Comparison of ENCODE assay signal across 8 cellular contexts in genomic region chr11:110069158-110069737, GRCh38. TPM values are rescaled to one million over a fixed set of nuclear protein-coding genes. Genes with fewer than 3 reads are reported as not detected.
A peak's percentile ranks its signal among the peaks of the same experiment; 100 is the strongest.
DNase-seq lines count a peak whose midpoint lies in the region; ATAC-seq and TF ChIP-seq lines count a peak whose summit lies in the region.

No MANE protein-coding gene starts in this region.

- H3K4me1 Mint-ChIP-seq in activated naive CD8-positive, alpha-beta T cell treated with anti-CD3 and anti-CD28 coated beads, Interleukin-2, amount 50 U/mL, for 24 hours, result no peaks in the 10 kb centered on the region

- H3K36me3 Mint-ChIP-seq in activated naive CD8-positive, alpha-beta T cell treated with anti-CD3 and anti-CD28 coated beads, Interleukin-2, amount 50 U/mL, for 24 hours (ENCODE audit: low read depth), result no peaks in the 10 kb centered on the region

- DNase-seq in SKM-1 (lab: John Stamatoyannopoulos, UW; ENCODE audit: unreplicated experiment), result peak; percentile 60
- DNase-seq in left cardiac atrium, result peak; percentile 80
- DNase-seq in NCI-H1436 treated with DMSO at 0.1 percent for 48 hours (lab: John Stamatoyannopoulos, UW), result no peak
- no peak for DNase-seq in activated naive CD8-positive, alpha-beta T cell treated with anti-CD3 and anti-CD28 coated beads, Interleukin-2, amount 50 U/mL, for 24 hours

- H3K27me3 Mint-ChIP-seq in activated naive CD8-positive, alpha-beta T cell treated with anti-CD3 and anti-CD28 coated beads, Interleukin-2, amount 50 U/mL, for 24 hours, result peaks cover 16% of the 10 kb centered on the region

- ATAC-seq in HG03378 (IDR thresholded peaks at IDR 0.05; ENCODE audit: unreplicated experiment), result peak; percentile 30
- ATAC-seq in left cardiac atrium, result peak; percentile 90 to 92
- ATAC-seq in HG03439 (IDR thresholded peaks at IDR 0.05; ENCODE audit: unreplicated experiment), result no peak
- ATAC-seq in activated naive CD8-positive, alpha-beta T cell treated with anti-CD3 and anti-CD28 coated beads, Interleukin-2, amount 50 U/mL, for 24 hours, result no peak
- no peak for ATAC-seq in HG03460 (IDR thresholded peaks at IDR 0.05; ENCODE audit: unreplicated experiment)

- 0 out of 2 replicates have a peak overlapping the region, but pooled peaks have one; percentile 6 for H3K27ac ChIP-seq in C4-2B

- TF ChIP-seq CTCF in C4-2B (conservative IDR thresholded peaks at IDR 0.05), result no peak

- intact Hi-C loops in left cardiac atrium (cut with DNase I), result loop anchor here in 1 of 2 donors (10.0 kb wide), 1 partner anchor 64 kb away; no protein-coding TSS in a partner anchor

- H3K27ac Mint-ChIP-seq in activated naive CD8-positive, alpha-beta T cell treated with anti-CD3 and anti-CD28 coated beads, Interleukin-2, amount 50 U/mL, for 24 hours, result no peak overlapping the region

- no peak overlapping the region for H3K4me3 Mint-ChIP-seq in activated naive CD8-positive, alpha-beta T cell treated with anti-CD3 and anti-CD28 coated beads, Interleukin-2, amount 50 U/mL, for 24 hours

- no peaks in the 10 kb centered on the region for H3K9me3 Mint-ChIP-seq in activated naive CD8-positive, alpha-beta T cell treated with anti-CD3 and anti-CD28 coated beads, Interleukin-2, amount 50 U/mL, for 24 hours

RNA-seq across cellular contexts. Expression of gene ZC3H12C, which starts 23.9 kb away (rescaled TPM):
- total RNA-seq in left cardiac atrium, result 10 to 100 TPM; 12.5 to 18.7 TPM

Comparison
In these comparisons a context has a peak if more than half of its experiments do, and no peak if none do; other contexts are left out.
1. ATAC-seq: peak in HG03378 (single experiment) and left cardiac atrium (2 of 2); none in HG03439 (single experiment), activated naive CD8-positive, alpha-beta T cell treated with anti-CD3 and anti-CD28 coated beads, Interleukin-2, amount 50 U/mL, for 24 hours (single experiment) and HG03460 (single experiment).
2. DNase-seq: peak in SKM-1 (single experiment) and left cardiac atrium (single experiment); none in NCI-H1436 treated with DMSO at 0.1 percent for 48 hours (single experiment) and activated naive CD8-positive, alpha-beta T cell treated with anti-CD3 and anti-CD28 coated beads, Interleukin-2, amount 50 U/mL, for 24 hours (single experiment).